Comparison of ENCODE assay signal across 25 cellular contexts in genomic region chr2:127154396-127154795, GRCh38. TPM values are rescaled to one million over a fixed set of nuclear protein-coding genes. Genes with fewer than 3 reads are reported as not detected.
DNase-seq lines count a peak whose midpoint lies in the region; ATAC-seq and TF ChIP-seq lines count a peak whose summit lies in the region.
"Had no signal": no experiment of that assay in that cellular context is flagged by ENCODE, and none has a peak within 500 bp of the region (broad histone marks: within the 10 kb centered on the region; RNA-seq: fewer than 3 reads in every experiment).

No MANE protein-coding gene starts in this region.

- no peaks in the 10 kb centered on the region for H3K9me3 Mint-ChIP-seq in activated CD8-positive, alpha-beta memory T cell treated with anti-CD3 and anti-CD28 coated beads, Interleukin-2, amount 10 ng/mL, durations not matched to agents 7 days and 5 days (ENCODE audit: low read depth)
- H3K9me3 Mint-ChIP-seq: stimulated activated memory B cell treated with anti-CD40 and anti-IgM and Interleukin-4, amounts not matched to agents 10 μg/mL and 1 μg/mL and 100 μg/mL, for 72 hours had no signal

- no peak for TF ChIP-seq CTCF in Peyer's patch (IDR thresholded peaks at IDR 0.05)

- H3K27ac Mint-ChIP-seq in activated CD8-positive, alpha-beta memory T cell treated with anti-CD3 and anti-CD28 coated beads, Interleukin-2, amount 10 ng/mL, durations not matched to agents 7 days and 5 days, result no peak overlapping the region
- H3K27ac Mint-ChIP-seq: activated CD8-positive, alpha-beta T cell treated with anti-CD3 and anti-CD28 coated beads for 36 hours; B cell; stimulated activated memory B cell treated with anti-CD40 and anti-IgM and Interleukin-4, amounts not matched to agents 10 μg/mL and 1 μg/mL and 100 μg/mL, for 72 hours had no signal

- H3K27me3 Mint-ChIP-seq in activated CD8-positive, alpha-beta memory T cell treated with anti-CD3 and anti-CD28 coated beads, Interleukin-2, amount 10 ng/mL, durations not matched to agents 7 days and 5 days, result peaks cover 17% of the 10 kb centered on the region
- H3K27me3 Mint-ChIP-seq: B cell; stimulated activated memory B cell treated with anti-CD40 and anti-IgM and Interleukin-4, amounts not matched to agents 10 μg/mL and 1 μg/mL and 100 μg/mL, for 72 hours had no signal

- no peak overlapping the region for H3K4me3 ChIP-seq in Peyer's patch
- H3K4me3 ChIP-seq: adrenal gland, breast epithelium, coronary artery, heart right ventricle, thoracic aorta had no signal

- H3K4me1 Mint-ChIP-seq in activated CD8-positive, alpha-beta memory T cell treated with anti-CD3 and anti-CD28 coated beads, Interleukin-2, amount 10 ng/mL, durations not matched to agents 7 days and 5 days, result no peaks in the 10 kb centered on the region

- peaks cover 0 to 4% (median 0%) of the 10 kb centered on the region in 4 donors for H3K9me3 ChIP-seq in Peyer's patch
- H3K9me3 ChIP-seq: adrenal gland, neutrophil, thoracic aorta had no signal

- no peaks in the 10 kb centered on the region for H3K36me3 Mint-ChIP-seq in activated CD8-positive, alpha-beta memory T cell treated with anti-CD3 and anti-CD28 coated beads, Interleukin-2, amount 10 ng/mL, durations not matched to agents 7 days and 5 days
- H3K36me3 Mint-ChIP-seq: stimulated activated memory B cell treated with anti-CD40 and anti-IgM and Interleukin-4, amounts not matched to agents 10 μg/mL and 1 μg/mL and 100 μg/mL, for 72 hours had no signal

- no peak for TF ChIP-seq POLR2A in Peyer's patch (IDR thresholded peaks at IDR 0.05)

- ATAC-seq in activated CD8-positive, alpha-beta memory T cell treated with anti-CD3 and anti-CD28 coated beads, Interleukin-2, amount 10 ng/mL, durations not matched to agents 7 days and 5 days, result no peak
- ATAC-seq in esophagus mucosa (peak; percentile 17), sciatic nerve (no peak), GM18868 (IDR thresholded peaks at IDR 0.05; ENCODE audit: unreplicated experiment) (no peak)
- ATAC-seq: activated CD4-positive, CD25-positive, alpha-beta regulatory T cell treated with anti-CD3 and anti-CD28 coated beads, Interleukin-2, amount 50 U/mL, for 24 hours; activated CD8-positive, alpha-beta T cell treated with anti-CD3 and anti-CD28 coated beads for 36 hours had no signal

- no peaks in the 10 kb centered on the region for H3K27me3 ChIP-seq in Peyer's patch
- H3K27me3 ChIP-seq: adrenal gland, breast epithelium, neutrophil had no signal

- H3K36me3 ChIP-seq in Peyer's patch, result no peaks in the 10 kb centered on the region
- H3K36me3 ChIP-seq: adrenal gland, breast epithelium, heart right ventricle, neutrophil, thoracic aorta had no signal

- CTCF ChIA-PET in activated CD8-positive, alpha-beta memory T cell treated with anti-CD3 and anti-CD28 coated beads, Interleukin-2, amount 10 ng/mL, durations not matched to agents 7 days and 5 days (lab: Charles Lee), result interaction anchor here (0.6 to 0.7 kb wide), 2 partner anchors 18 to 571 kb away, joined by 3 read pairs; no protein-coding TSS in a partner anchor

- peak overlapping the region in 2 of 4 donors; percentile 31 to 41 for H3K27ac ChIP-seq in Peyer's patch
- H3K27ac ChIP-seq: KMS-11, neutrophil, thoracic aorta had no signal

- no peak overlapping the region for H3K4me3 Mint-ChIP-seq in activated CD8-positive, alpha-beta memory T cell treated with anti-CD3 and anti-CD28 coated beads, Interleukin-2, amount 10 ng/mL, durations not matched to agents 7 days and 5 days
- H3K4me3 Mint-ChIP-seq: activated CD8-positive, alpha-beta T cell treated with anti-CD3 and anti-CD28 coated beads for 36 hours; B cell; stimulated activated memory B cell treated with anti-CD40 and anti-IgM and Interleukin-4, amounts not matched to agents 10 μg/mL and 1 μg/mL and 100 μg/mL, for 72 hours had no signal

- intact Hi-C loops in sciatic nerve (cut with DNase I), result no loop called here

- peak; percentile 15 for DNase-seq in activated CD8-positive, alpha-beta memory T cell treated with anti-CD3 and anti-CD28 coated beads, Interleukin-2, amount 10 ng/mL, durations not matched to agents 7 days and 5 days
- DNase-seq in activated CD8-positive, alpha-beta memory T cell treated with anti-CD3 and anti-CD28 coated beads, Interleukin-2, amount 50 U/mL, for 4 hours, result no peak
- peak; percentile 30 for DNase-seq in sciatic nerve (ENCODE audit: low spot score)
- DNase-seq in Peyer's patch, result no peak
- no peak for DNase-seq in amniotic stem cell (lab: John Stamatoyannopoulos, UW)
- DNase-seq in effector CD4-positive, alpha-beta T cell, result no peak
- DNase-seq: 8988T; activated CD8-positive, alpha-beta T cell treated with anti-CD3 and anti-CD28 coated beads for 36 hours; GDM1; heart right ventricle; NCI-H1417 treated with DMSO at 0.1 percent for 48 hours; NCI-H446 treated with DMSO at 0.1 percent for 48 hours; stimulated activated CD4-positive, alpha-beta T cell treated with anti-CD3 and anti-CD28 coated beads, Interleukin-4, amount 100 ng/mL, for 1 hour; T-helper 1 cell had no signal

- no peaks in the 10 kb centered on the region for H3K4me1 ChIP-seq in Peyer's patch

RNA-seq across cellular contexts. Expression of gene BIN1, which starts 47.4 kb away (rescaled TPM):
- 100 to 1,000 TPM; 105 to 152 TPM for total RNA-seq in activated CD8-positive, alpha-beta memory T cell treated with anti-CD3 and anti-CD28 coated beads, Interleukin-2, amount 10 ng/mL, durations not matched to agents 7 days and 5 days
- 4.5 TPM for total RNA-seq in esophagus mucosa
- 62.8 TPM for total RNA-seq in sciatic nerve
- 10 to 100 TPM; 22.2 to 81.7 (median 47.2) TPM for total RNA-seq in Peyer's patch

Comparison
In these comparisons a context has a peak if more than half of its experiments do, and no peak if none do; other contexts are left out.
1. DNase-seq: peak in activated CD8-positive, alpha-beta memory T cell treated with anti-CD3 and anti-CD28 coated beads, Interleukin-2, amount 10 ng/mL, durations not matched to agents 7 days and 5 days (single experiment) and sciatic nerve (single experiment); none in activated CD8-positive, alpha-beta memory T cell treated with anti-CD3 and anti-CD28 coated beads, Interleukin-2, amount 50 U/mL, for 4 hours (single experiment), Peyer's patch (0 of 3), amniotic stem cell (single experiment) and effector CD4-positive, alpha-beta T cell (single experiment).